1 cellular context compared by ENCODE assay signal in genomic region chr4:173288698-173289350, GRCh38.
TF ChIP-seq lines count a peak whose summit lies in the region.

No MANE protein-coding gene starts in this region.

TF ChIP-seq in GM23338, 12 proteins besides CTCF, POLR2A, EP300 and RAD21 (continued from another document):
- TF ChIP-seq REST (IDR thresholded peaks at IDR 0.05; ENCODE audit: unreplicated experiment) = no peak
- no peak for TF ChIP-seq POLR2AphosphoS5 (IDR thresholded peaks at IDR 0.05; ENCODE audit: low read depth)
